In genomic region chr3:153172796-153173757, GRCh38 we compare ENCODE assay signal across 21 cellular contexts. TPM values are rescaled to one million over a fixed set of nuclear protein-coding genes. Genes with fewer than 3 reads are reported as not detected.
A peak's percentile ranks its signal among the peaks of the same experiment; 100 is the strongest.
DNase-seq lines count a peak whose midpoint lies in the region; ATAC-seq and TF ChIP-seq lines count a peak whose summit lies in the region.
"Had no signal": no experiment of that assay in that cellular context is flagged by ENCODE, and none has a peak within 500 bp of the region (broad histone marks: within the 10 kb centered on the region; RNA-seq: fewer than 3 reads in every experiment).

No MANE protein-coding gene starts in this region.

- POLR2A ChIA-PET in WTC11 (lab: Charles Lee): interaction anchor here (0.7 to 1.1 kb wide), 2 partner anchors 12 to 493 kb away, joined by 3 to 5 read pairs; no protein-coding TSS in a partner anchor

- intact Hi-C loops in natural killer cell (cut with micrococcal nuclease): no loop called here

- H3K4me3 Mint-ChIP-seq in natural killer cell: no peak overlapping the region
- H3K4me3 Mint-ChIP-seq in natural killer cell treated with Interleukin-12 subunit alpha and Interleukin-12 subunit beta and Interleukin-15 and Interleukin-18, amount 100 ng/mL, for 72 hours: no peak overlapping the region
- H3K4me3 Mint-ChIP-seq in WTC11: no peak overlapping the region
- H3K4me3 Mint-ChIP-seq: activated naive CD4-positive, alpha-beta T cell treated with anti-CD3 and anti-CD28 coated beads for 36 hours; neural crest cell had no signal

- no peaks in the 10 kb centered on the region for H3K27me3 ChIP-seq in foreskin keratinocyte
- H3K27me3 ChIP-seq: colonic mucosa had no signal

- TF ChIP-seq CTCF in natural killer cell (IDR thresholded peaks at IDR 0.05) (no peak), WTC11 (IDR thresholded peaks at IDR 0.05) (no peak), foreskin keratinocyte (conservative IDR thresholded peaks at IDR 0.05) (no peak)

- no peak for DNase-seq in natural killer cell
- DNase-seq in natural killer cell treated with Interleukin-12 subunit alpha and Interleukin-12 subunit beta and Interleukin-15 and Interleukin-18, amount 100 ng/mL, for 72 hours (ENCODE audit: low spot score): no peak
- DNase-seq in WTC11 (ENCODE audit: low spot score): no peak
- no peak for DNase-seq in foreskin keratinocyte
- no peak for DNase-seq in NCI-H345 (lab: John Stamatoyannopoulos, UW)
- DNase-seq in NCI-H510A treated with DMSO at 0.1 percent for 48 hours (lab: John Stamatoyannopoulos, UW): no peak
- DNase-seq: ACHN; activated CD4-positive, alpha-beta T cell treated with anti-CD3 and anti-CD28 coated beads for 4 hours; activated naive CD4-positive, alpha-beta T cell treated with anti-CD3 and anti-CD28 coated beads for 36 hours; activated T-cell treated with anti-CD3 and anti-CD28 coated beads for 4 hours; aorta; colonic mucosa; DMS79; NCI-H1105; NCI-H526; stimulated activated CD4-positive, alpha-beta T cell treated with anti-CD3 and anti-CD28 coated beads, Interleukin-2, amount 100 ng/mL, for 48 hours had no signal

- CTCF ChIA-PET in WTC11 (lab: Charles Lee): interaction anchor here (0.6 to 2.6 kb wide), 5 partner anchors 12 to 422 kb away, joined by 3 to 12 read pairs (median 4); no protein-coding TSS in a partner anchor

- H3K4me1 ChIP-seq in foreskin keratinocyte: peaks cover 3% of the 10 kb centered on the region
- H3K4me1 ChIP-seq: colonic mucosa had no signal

- ATAC-seq in natural killer cell: no peak
- ATAC-seq in natural killer cell treated with Interleukin-12 subunit alpha and Interleukin-12 subunit beta and Interleukin-15 and Interleukin-18, amount 100 ng/mL, for 72 hours: no peak
- ATAC-seq in WTC11: 0 out of 2 replicates have a peak, but pooled peaks have one; percentile 36
- peak; percentile 24 for ATAC-seq in foreskin keratinocyte
- no peak for ATAC-seq in GM21825 (IDR thresholded peaks at IDR 0.05; ENCODE audit: unreplicated experiment)
- no peak for ATAC-seq in HG03139 (IDR thresholded peaks at IDR 0.05; ENCODE audit: unreplicated experiment)
- ATAC-seq: Right ventricle myocardium inferior had no signal

- no peaks in the 10 kb centered on the region for H3K9me3 Mint-ChIP-seq in natural killer cell
- no peaks in the 10 kb centered on the region for H3K9me3 Mint-ChIP-seq in natural killer cell treated with Interleukin-12 subunit alpha and Interleukin-12 subunit beta and Interleukin-15 and Interleukin-18, amount 100 ng/mL, for 72 hours
- H3K9me3 Mint-ChIP-seq in WTC11: peaks cover 12% of the 10 kb centered on the region
- H3K9me3 Mint-ChIP-seq: neural crest cell had no signal

- H3K27ac Mint-ChIP-seq in natural killer cell (peak overlapping the region; percentile 67 to 69), WTC11 (peak overlapping the region; percentile 70)
- H3K27ac Mint-ChIP-seq in natural killer cell treated with Interleukin-12 subunit alpha and Interleukin-12 subunit beta and Interleukin-15 and Interleukin-18, amount 100 ng/mL, for 72 hours: peak overlapping the region in 1 of 2 donors; percentile 4
- H3K27ac Mint-ChIP-seq: activated naive CD4-positive, alpha-beta T cell treated with anti-CD3 and anti-CD28 coated beads for 36 hours had no signal

- no peak overlapping the region for H3K27ac ChIP-seq in foreskin keratinocyte
- H3K27ac ChIP-seq: C4-2B, colonic mucosa had no signal

- no peaks in the 10 kb centered on the region for H3K27me3 Mint-ChIP-seq in natural killer cell (ENCODE audit: low read depth in 2 of 2)
- no peaks in the 10 kb centered on the region for H3K27me3 Mint-ChIP-seq in natural killer cell treated with Interleukin-12 subunit alpha and Interleukin-12 subunit beta and Interleukin-15 and Interleukin-18, amount 100 ng/mL, for 72 hours
- H3K27me3 Mint-ChIP-seq in WTC11 (ENCODE audit: low read depth): no peaks in the 10 kb centered on the region

- no peaks in the 10 kb centered on the region for H3K36me3 Mint-ChIP-seq in natural killer cell
- H3K36me3 Mint-ChIP-seq in natural killer cell treated with Interleukin-12 subunit alpha and Interleukin-12 subunit beta and Interleukin-15 and Interleukin-18, amount 100 ng/mL, for 72 hours: no peaks in the 10 kb centered on the region
- peaks cover 12% of the 10 kb centered on the region for H3K36me3 Mint-ChIP-seq in WTC11

- H3K4me1 Mint-ChIP-seq in natural killer cell (peaks cover 36 to 41% of the 10 kb centered on the region in 2 donors), WTC11 (peaks cover 15% of the 10 kb centered on the region)
- peaks cover 21 to 26% of the 10 kb centered on the region in 2 donors for H3K4me1 Mint-ChIP-seq in natural killer cell treated with Interleukin-12 subunit alpha and Interleukin-12 subunit beta and Interleukin-15 and Interleukin-18, amount 100 ng/mL, for 72 hours (ENCODE audit: low read depth in 2 of 2)
- H3K4me1 Mint-ChIP-seq: neural crest cell had no signal

TF ChIP-seq in WTC11, 78 proteins besides CTCF, POLR2A, EP300 and RAD21 (continues in another document):
- TF ChIP-seq ZBTB21 (CRISPR knock-in tag; IDR thresholded peaks at IDR 0.05; ENCODE audit: borderline replicate concordance) (no peak), MYBL2 (CRISPR knock-in tag; IDR thresholded peaks at IDR 0.05) (no peak), ZNF138 (CRISPR knock-in tag; conservative IDR thresholded peaks at IDR 0.05) (no peak), SOX15 (CRISPR knock-in tag; IDR thresholded peaks at IDR 0.05) (no peak), CDX4 (CRISPR knock-in tag; IDR thresholded peaks at IDR 0.05; ENCODE audit: borderline replicate concordance) (no peak), GABPB1 (CRISPR knock-in tag; IDR thresholded peaks at IDR 0.05) (no peak), ATF6 (CRISPR knock-in tag; IDR thresholded peaks at IDR 0.05) (no peak)
- TF ChIP-seq, protein P1, sequence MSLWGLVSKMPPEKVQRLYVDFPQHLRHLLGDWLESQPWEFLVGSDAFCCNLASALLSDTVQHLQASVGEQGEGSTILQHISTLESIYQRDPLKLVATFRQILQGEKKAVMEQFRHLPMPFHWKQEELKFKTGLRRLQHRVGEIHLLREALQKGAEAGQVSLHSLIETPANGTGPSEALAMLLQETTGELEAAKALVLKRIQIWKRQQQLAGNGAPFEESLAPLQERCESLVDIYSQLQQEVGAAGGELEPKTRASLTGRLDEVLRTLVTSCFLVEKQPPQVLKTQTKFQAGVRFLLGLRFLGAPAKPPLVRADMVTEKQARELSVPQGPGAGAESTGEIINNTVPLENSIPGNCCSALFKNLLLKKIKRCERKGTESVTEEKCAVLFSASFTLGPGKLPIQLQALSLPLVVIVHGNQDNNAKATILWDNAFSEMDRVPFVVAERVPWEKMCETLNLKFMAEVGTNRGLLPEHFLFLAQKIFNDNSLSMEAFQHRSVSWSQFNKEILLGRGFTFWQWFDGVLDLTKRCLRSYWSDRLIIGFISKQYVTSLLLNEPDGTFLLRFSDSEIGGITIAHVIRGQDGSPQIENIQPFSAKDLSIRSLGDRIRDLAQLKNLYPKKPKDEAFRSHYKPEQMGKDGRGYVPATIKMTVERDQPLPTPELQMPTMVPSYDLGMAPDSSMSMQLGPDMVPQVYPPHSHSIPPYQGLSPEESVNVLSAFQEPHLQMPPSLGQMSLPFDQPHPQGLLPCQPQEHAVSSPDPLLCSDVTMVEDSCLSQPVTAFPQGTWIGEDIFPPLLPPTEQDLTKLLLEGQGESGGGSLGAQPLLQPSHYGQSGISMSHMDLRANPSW (CRISPR knock-in tag; conservative IDR thresholded peaks at IDR 0.05; ENCODE audit: low read depth): no peak
- TF ChIP-seq, protein P2, sequence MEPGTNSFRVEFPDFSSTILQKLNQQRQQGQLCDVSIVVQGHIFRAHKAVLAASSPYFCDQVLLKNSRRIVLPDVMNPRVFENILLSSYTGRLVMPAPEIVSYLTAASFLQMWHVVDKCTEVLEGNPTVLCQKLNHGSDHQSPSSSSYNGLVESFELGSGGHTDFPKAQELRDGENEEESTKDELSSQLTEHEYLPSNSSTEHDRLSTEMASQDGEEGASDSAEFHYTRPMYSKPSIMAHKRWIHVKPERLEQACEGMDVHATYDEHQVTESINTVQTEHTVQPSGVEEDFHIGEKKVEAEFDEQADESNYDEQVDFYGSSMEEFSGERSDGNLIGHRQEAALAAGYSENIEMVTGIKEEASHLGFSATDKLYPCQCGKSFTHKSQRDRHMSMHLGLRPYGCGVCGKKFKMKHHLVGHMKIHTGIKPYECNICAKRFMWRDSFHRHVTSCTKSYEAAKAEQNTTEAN (CRISPR knock-in tag; IDR thresholded peaks at IDR 0.05): no peak

RNA-seq across cellular contexts. Expression of gene RAP2B, which starts 11.1 kb away (rescaled TPM):
- total RNA-seq in natural killer cell: 10 to 100 TPM; 34.8 to 41.7 (median 38.1) TPM
- total RNA-seq in natural killer cell treated with Interleukin-12 subunit alpha and Interleukin-12 subunit beta and Interleukin-15 and Interleukin-18, amount 100 ng/mL, for 72 hours: 10 to 100 TPM; 12.1 to 13.6 TPM
- 21.8 to 25.6 TPM (median 22.6 TPM) in 3 replicates for total RNA-seq in WTC11 (2021)
- 25.8 and 28.0 TPM in 2 replicates for total RNA-seq in foreskin keratinocyte
- polyA plus RNA-seq in foreskin keratinocyte: 11.8 and 12.2 TPM in 2 replicates

Comparison
In these comparisons a context has a peak if more than half of its experiments do, and no peak if none do; other contexts are left out.
1. ATAC-seq: peak in WTC11 (single experiment) and foreskin keratinocyte (single experiment); none in natural killer cell (0 of 3), natural killer cell treated with Interleukin-12 subunit alpha and Interleukin-12 subunit beta and Interleukin-15 and Interleukin-18, amount 100 ng/mL, for 72 hours (0 of 2), GM21825 (single experiment) and HG03139 (single experiment).